In genomic region chr14:105080161-105080560, GRCh38 we compare ENCODE assay signal across 2 cellular contexts.
TF ChIP-seq lines count a peak whose summit lies in the region.

No MANE protein-coding gene starts in this region.

TF ChIP-seq in SK-N-SH, 30 proteins besides CTCF, POLR2A, EP300 and RAD21 (continued from another document):
- TF ChIP-seq PBX3 (IDR thresholded peaks at IDR 0.05) (no peak), RFX5 (IDR thresholded peaks at IDR 0.05; ENCODE audit: low read length) (no peak), EZH2phosphoT487 (IDR thresholded peaks at IDR 0.05; ENCODE audit: borderline replicate concordance, low read depth) (no peak)
TF ChIP-seq in SK-N-SH: peak in this region for 0.

TF ChIP-seq in SK-N-SH treated with all-trans-retinoic acid at 6 μM for 48 hours, 23 proteins besides CTCF, POLR2A, EP300 and RAD21 (continued from another document):
- TF ChIP-seq, protein P1, sequence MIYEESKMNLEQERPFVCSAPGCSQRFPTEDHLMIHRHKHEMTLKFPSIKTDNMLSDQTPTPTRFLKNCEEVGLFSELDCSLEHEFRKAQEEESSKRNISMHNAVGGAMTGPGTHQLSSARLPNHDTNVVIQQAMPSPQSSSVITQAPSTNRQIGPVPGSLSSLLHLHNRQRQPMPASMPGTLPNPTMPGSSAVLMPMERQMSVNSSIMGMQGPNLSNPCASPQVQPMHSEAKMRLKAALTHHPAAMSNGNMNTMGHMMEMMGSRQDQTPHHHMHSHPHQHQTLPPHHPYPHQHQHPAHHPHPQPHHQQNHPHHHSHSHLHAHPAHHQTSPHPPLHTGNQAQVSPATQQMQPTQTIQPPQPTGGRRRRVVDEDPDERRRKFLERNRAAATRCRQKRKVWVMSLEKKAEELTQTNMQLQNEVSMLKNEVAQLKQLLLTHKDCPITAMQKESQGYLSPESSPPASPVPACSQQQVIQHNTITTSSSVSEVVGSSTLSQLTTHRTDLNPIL (CRISPR knock-in tag; IDR thresholded peaks at IDR 0.05; ENCODE audit: low read depth) = no peak
- TF ChIP-seq ZNF565 (CRISPR knock-in tag; conservative IDR thresholded peaks at IDR 0.05; ENCODE audit: low read depth) (no peak), ISL1 (CRISPR knock-in tag; IDR thresholded peaks at IDR 0.05) (no peak), ZC3H10 (CRISPR knock-in tag; IDR thresholded peaks at IDR 0.05) (no peak), ESRRG (CRISPR knock-in tag; IDR thresholded peaks at IDR 0.05) (no peak), RARB (CRISPR knock-in tag; IDR thresholded peaks at IDR 0.05) (no peak), PPARA (CRISPR knock-in tag; IDR thresholded peaks at IDR 0.05; ENCODE audit: borderline replicate concordance) (no peak), ZFP30 (CRISPR knock-in tag; IDR thresholded peaks at IDR 0.05) (no peak), ZFP3 (CRISPR knock-in tag; IDR thresholded peaks at IDR 0.05) (no peak), ARNTL (CRISPR knock-in tag; IDR thresholded peaks at IDR 0.05; ENCODE audit: borderline replicate concordance, low read depth) (no peak), SNAI2 (CRISPR knock-in tag; IDR thresholded peaks at IDR 0.05) (no peak)
- TF ChIP-seq, protein P2, sequence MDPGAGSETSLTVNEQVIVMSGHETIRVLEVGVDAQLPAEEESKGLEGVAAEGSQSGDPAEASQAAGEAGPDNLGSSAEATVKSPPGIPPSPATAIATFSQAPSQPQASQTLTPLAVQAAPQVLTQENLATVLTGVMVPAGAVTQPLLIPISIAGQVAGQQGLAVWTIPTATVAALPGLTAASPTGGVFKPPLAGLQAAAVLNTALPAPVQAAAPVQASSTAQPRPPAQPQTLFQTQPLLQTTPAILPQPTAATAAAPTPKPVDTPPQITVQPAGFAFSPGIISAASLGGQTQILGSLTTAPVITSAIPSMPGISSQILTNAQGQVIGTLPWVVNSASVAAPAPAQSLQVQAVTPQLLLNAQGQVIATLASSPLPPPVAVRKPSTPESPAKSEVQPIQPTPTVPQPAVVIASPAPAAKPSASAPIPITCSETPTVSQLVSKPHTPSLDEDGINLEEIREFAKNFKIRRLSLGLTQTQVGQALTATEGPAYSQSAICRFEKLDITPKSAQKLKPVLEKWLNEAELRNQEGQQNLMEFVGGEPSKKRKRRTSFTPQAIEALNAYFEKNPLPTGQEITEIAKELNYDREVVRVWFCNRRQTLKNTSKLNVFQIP (CRISPR knock-in tag; IDR thresholded peaks at IDR 0.05; ENCODE audit: borderline replicate concordance, low read depth) = no peak
- TF ChIP-seq, protein P3, sequence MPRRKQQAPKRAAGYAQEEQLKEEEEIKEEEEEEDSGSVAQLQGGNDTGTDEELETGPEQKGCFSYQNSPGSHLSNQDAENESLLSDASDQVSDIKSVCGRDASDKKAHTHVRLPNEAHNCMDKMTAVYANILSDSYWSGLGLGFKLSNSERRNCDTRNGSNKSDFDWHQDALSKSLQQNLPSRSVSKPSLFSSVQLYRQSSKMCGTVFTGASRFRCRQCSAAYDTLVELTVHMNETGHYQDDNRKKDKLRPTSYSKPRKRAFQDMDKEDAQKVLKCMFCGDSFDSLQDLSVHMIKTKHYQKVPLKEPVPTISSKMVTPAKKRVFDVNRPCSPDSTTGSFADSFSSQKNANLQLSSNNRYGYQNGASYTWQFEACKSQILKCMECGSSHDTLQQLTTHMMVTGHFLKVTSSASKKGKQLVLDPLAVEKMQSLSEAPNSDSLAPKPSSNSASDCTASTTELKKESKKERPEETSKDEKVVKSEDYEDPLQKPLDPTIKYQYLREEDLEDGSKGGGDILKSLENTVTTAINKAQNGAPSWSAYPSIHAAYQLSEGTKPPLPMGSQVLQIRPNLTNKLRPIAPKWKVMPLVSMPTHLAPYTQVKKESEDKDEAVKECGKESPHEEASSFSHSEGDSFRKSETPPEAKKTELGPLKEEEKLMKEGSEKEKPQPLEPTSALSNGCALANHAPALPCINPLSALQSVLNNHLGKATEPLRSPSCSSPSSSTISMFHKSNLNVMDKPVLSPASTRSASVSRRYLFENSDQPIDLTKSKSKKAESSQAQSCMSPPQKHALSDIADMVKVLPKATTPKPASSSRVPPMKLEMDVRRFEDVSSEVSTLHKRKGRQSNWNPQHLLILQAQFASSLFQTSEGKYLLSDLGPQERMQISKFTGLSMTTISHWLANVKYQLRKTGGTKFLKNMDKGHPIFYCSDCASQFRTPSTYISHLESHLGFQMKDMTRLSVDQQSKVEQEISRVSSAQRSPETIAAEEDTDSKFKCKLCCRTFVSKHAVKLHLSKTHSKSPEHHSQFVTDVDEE (CRISPR knock-in tag; IDR thresholded peaks at IDR 0.05) = no peak
